Comparison of ENCODE assay signal across 25 cellular contexts in the genomic region with DNA sequence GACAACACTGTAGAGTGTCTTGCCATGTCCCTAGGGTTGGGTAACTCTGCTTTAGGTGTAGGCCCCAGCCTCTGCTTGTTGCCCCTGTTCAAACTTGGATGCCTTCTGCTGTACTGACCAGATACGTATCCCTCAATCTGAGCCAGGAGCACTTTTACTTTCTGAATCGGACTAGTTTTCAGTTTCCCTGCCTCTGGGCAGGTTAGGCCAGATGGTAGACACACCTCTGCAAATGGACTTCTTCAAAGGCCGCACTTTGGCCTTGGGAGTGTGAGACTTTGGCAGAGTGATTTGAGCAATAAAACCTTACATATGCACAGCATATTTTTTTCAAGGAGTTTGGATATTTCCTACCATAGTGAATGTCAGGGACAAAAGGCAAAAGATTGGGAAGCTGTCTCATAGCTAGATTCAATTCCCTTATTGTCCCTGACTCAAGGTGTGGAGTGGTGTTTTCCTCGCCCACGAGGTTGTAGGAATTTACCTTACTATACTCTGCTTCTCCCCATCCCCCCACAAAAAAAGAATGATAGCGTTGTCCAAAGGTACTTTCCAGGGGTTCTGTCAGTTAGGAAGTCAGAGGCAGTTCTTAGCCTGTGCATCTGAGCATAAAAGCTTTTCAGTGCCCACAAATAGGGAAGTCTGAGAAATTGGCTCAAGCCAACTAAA.
"Had no signal": no experiment of that assay in that cellular context is flagged by ENCODE, and none has a peak within 500 bp of the region (broad histone marks: within the 10 kb centered on the region; RNA-seq: fewer than 3 reads in every experiment).

No MANE protein-coding gene starts in this region.

- H3K36me3 Mint-ChIP-seq: immature natural killer cell had no signal

- H3K4me1 Mint-ChIP-seq: central memory CD8-positive, alpha-beta T cell; immature natural killer cell; nephron had no signal

- ATAC-seq: activated T-cell treated with anti-CD3 and anti-CD28 coated beads, Interleukin-2, amount 50 U/mL, for 4 hours; gastrocnemius medialis; stimulated activated naive CD8-positive, alpha-beta T cell treated with anti-CD3 and anti-CD28 coated beads, Interleukin-15, Interleukin-2, amounts not matched to agents 100 U/mL and 50 U/mL, for 24 hours had no signal

- H3K4me1 ChIP-seq: gastrocnemius medialis, vagina had no signal

- H3K9me3 ChIP-seq: gastrocnemius medialis, tibial artery, vagina had no signal

- H3K27ac Mint-ChIP-seq: immature natural killer cell, nephron had no signal

- H3K9me3 Mint-ChIP-seq: activated T-cell treated with anti-CD3 and anti-CD28 coated beads, Interleukin-2, amount 50 U/mL, for 4 hours; central memory CD8-positive, alpha-beta T cell; nephron had no signal

- DNase-seq: activated CD4-positive, alpha-beta T cell treated with anti-CD3 and anti-CD28 coated beads, Interleukin-2, amount 50 U/mL, for 1 hour; activated CD4-positive, CD25-positive, alpha-beta regulatory T cell treated with anti-CD3 and anti-CD28 coated beads, Interleukin-2, amount 50 U/mL, for 72 hours; activated CD8-positive, alpha-beta memory T cell treated with anti-CD3 and anti-CD28 coated beads, Interleukin-2, amount 50 U/mL, for 4 hours; activated naive CD4-positive, alpha-beta T cell treated with anti-CD3 and anti-CD28 coated beads, Interleukin-2, amount 50 U/mL, for 16 hours; activated T-cell treated with anti-CD3 and anti-CD28 coated beads, Interleukin-2, amount 50 U/mL, for 4 hours; aorta; brain microvascular endothelial cell; gastrocnemius medialis; head of caudate nucleus; immature natural killer cell; kidney glomerular epithelial cell; mesendoderm; nucleus accumbens; retina; stimulated activated CD4-positive, alpha-beta T cell treated with anti-CD3 and anti-CD28 coated beads, Interleukin-12 subunit alpha, Interleukin-12 subunit beta, amount 100 ng/mL, for 4 hours; stimulated activated CD4-positive, alpha-beta T cell treated with anti-CD3 and anti-CD28 coated beads, Interleukin-1b, Interleukin-23, amount 100 ng/mL, for 48 hours; stimulated activated naive CD8-positive, alpha-beta T cell treated with anti-CD3 and anti-CD28 coated beads, Interleukin-15, Interleukin-2, amounts not matched to agents 100 U/mL and 50 U/mL, for 24 hours; substantia nigra; T-helper 1 cell; T-helper 9 cell; tibial artery had no signal

- H3K4me3 Mint-ChIP-seq: activated T-cell treated with anti-CD3 and anti-CD28 coated beads, Interleukin-2, amount 50 U/mL, for 4 hours; central memory CD8-positive, alpha-beta T cell; immature natural killer cell; nephron had no signal

- H3K27ac ChIP-seq: brain microvascular endothelial cell, coronary artery, gastrocnemius medialis, tibial artery, vagina had no signal

- H3K36me3 ChIP-seq: brain microvascular endothelial cell, gastrocnemius medialis, tibial artery, vagina had no signal

- H3K27me3 ChIP-seq: brain microvascular endothelial cell, gastrocnemius medialis, tibial artery, vagina had no signal

- H3K4me3 ChIP-seq: coronary artery, gastrocnemius medialis, tibial artery, vagina had no signal
